Comparison of ENCODE assay signal across 1 cellular context in the genomic region with DNA sequence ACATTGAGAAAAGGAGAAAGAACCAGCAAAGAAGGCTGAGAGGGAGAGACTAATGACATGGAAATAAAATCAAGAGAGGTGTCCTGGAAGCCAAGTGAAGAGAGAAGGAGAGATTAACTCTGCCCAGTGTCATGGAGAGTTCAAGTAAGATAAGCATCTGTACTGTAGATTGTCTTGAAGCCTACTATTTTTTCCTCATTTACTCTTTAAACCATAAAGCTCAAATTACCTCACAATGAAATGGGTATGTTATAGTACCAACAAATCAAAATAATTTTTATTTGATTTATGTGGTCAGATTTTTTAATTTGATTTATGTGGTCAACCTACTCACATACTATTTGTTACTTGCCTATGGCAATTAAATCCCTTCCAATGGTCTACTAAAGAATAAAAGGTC.
TF ChIP-seq lines count a peak whose summit lies in the region.

No MANE protein-coding gene starts in this region.

TF ChIP-seq in K562, 482 proteins besides CTCF, POLR2A, EP300 and RAD21 (continued from another document):
- TF ChIP-seq RCOR1 (IDR thresholded peaks at IDR 0.05; ENCODE audit: borderline replicate concordance in 1 of 2, low read depth in 2 of 2, low read length in 2 of 2) (peak in 1 of 2 experiments; percentile 57; a peak in 2 of 4 replicates), MEIS2 (IDR thresholded peaks at IDR 0.05; ENCODE audit: partially characterized antibody) (peak; percentile 45), SOX6 (IDR thresholded peaks at IDR 0.05) (peak; percentile 68; the same call in 1 of the 2 replicates), WHSC1 (IDR thresholded peaks at IDR 0.05; ENCODE audit: low read length) (no peak), THRAP3 (IDR thresholded peaks at IDR 0.05; ENCODE audit: borderline replicate concordance) (no peak), DNMT1 (IDR thresholded peaks at IDR 0.05) (no peak)
